In the genomic region with DNA sequence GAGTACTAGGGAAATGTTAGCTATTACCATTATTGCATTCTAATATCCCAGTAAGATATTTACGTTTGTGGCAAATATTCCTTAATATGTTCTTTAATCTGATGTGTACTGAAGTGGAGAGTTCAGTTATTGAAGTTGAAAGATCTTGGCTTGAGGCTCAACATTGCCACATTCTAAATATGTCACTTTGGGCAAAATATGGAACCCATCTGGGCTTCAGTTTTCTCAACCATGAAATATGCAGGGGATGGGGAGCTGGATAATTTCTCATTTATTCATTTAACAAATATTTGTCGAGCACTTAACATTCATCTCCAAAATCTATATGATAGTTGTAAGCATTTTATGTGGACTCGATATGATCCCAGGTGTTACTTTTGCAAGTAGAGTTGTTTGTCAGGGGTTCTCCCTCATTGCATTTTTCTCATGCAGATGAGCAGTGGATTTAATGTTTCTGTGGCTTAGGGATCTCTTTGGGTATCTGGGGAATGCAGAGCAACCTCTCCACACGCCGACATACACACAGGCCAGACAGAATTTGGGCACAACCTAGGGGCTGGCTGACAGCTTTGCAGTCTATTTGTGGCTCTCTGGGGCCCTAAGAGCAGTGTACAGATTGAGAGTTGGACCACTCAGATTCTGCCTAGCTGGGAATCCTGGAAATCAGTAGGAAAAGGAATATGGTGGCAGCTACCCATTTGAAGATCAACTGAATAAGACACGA, we compare ENCODE assay signal across 26 cellular contexts.
"Had no signal": no experiment of that assay in that cellular context is flagged by ENCODE, and none has a peak within 500 bp of the region (broad histone marks: within the 10 kb centered on the region; RNA-seq: fewer than 3 reads in every experiment).

No MANE protein-coding gene starts in this region.

- H3K4me1 ChIP-seq: breast epithelium, lower lobe of right lung, prostate gland, spleen, vagina had no signal

- H3K9me3 Mint-ChIP-seq: activated naive CD4-positive, alpha-beta T cell treated with anti-CD3 and anti-CD28 coated beads, Interleukin-2, amount 50 U/mL, for 72 hours; activated T-cell treated with anti-CD3 and anti-CD28 coated beads, Interleukin-2, amount 50 U/mL, for 24 hours; activated T-helper 17 cell treated with anti-CD3 and anti-CD28 coated beads, Interleukin-2, amount 50 U/mL, for 72 hours; central memory CD8-positive, alpha-beta T cell; immature natural killer cell; naive thymus-derived CD8-positive, alpha-beta T cell; type B pancreatic cell had no signal

- ATAC-seq: activated naive CD4-positive, alpha-beta T cell treated with anti-CD3 and anti-CD28 coated beads, Interleukin-2, amount 50 U/mL, for 72 hours; activated T-helper 17 cell treated with anti-CD3 and anti-CD28 coated beads, Interleukin-2, amount 50 U/mL, for 72 hours; left lobe of liver; lower lobe of right lung; naive thymus-derived CD8-positive, alpha-beta T cell had no signal

- H3K27ac Mint-ChIP-seq: activated naive CD4-positive, alpha-beta T cell treated with anti-CD3 and anti-CD28 coated beads, Interleukin-2, amount 50 U/mL, for 72 hours; activated T-cell treated with anti-CD3 and anti-CD28 coated beads, Interleukin-2, amount 50 U/mL, for 24 hours; activated T-helper 17 cell treated with anti-CD3 and anti-CD28 coated beads, Interleukin-2, amount 50 U/mL, for 72 hours; immature natural killer cell; naive thymus-derived CD8-positive, alpha-beta T cell; type B pancreatic cell had no signal

- H3K36me3 Mint-ChIP-seq: activated naive CD4-positive, alpha-beta T cell treated with anti-CD3 and anti-CD28 coated beads, Interleukin-2, amount 50 U/mL, for 72 hours; naive thymus-derived CD8-positive, alpha-beta T cell; type B pancreatic cell had no signal

- H3K36me3 ChIP-seq: breast epithelium, lower lobe of right lung, ovary, prostate gland, spleen, thoracic aorta, vagina had no signal

- H3K27ac ChIP-seq: breast epithelium, coronary artery, epithelial cell of prostate, hepatocyte, lower lobe of right lung, ovary, prostate gland, spleen, thoracic aorta, vagina had no signal

- H3K27me3 ChIP-seq: breast epithelium, hepatocyte, ovary, vagina had no signal

- DNase-seq: activated CD8-positive, alpha-beta memory T cell treated with anti-CD3 and anti-CD28 coated beads for 24 hours; activated CD8-positive, alpha-beta memory T cell treated with anti-CD3 and anti-CD28 coated beads, Interleukin-2, amount 50 U/mL, for 4 hours; activated T-cell treated with anti-CD3 and anti-CD28 coated beads, Interleukin-2, amount 50 U/mL, for 24 hours; foreskin melanocyte; glutamatergic neuron; immature natural killer cell; lower lobe of right lung; mesendoderm; naive thymus-derived CD8-positive, alpha-beta T cell; ovary; spleen; stimulated activated CD4-positive, alpha-beta T cell treated with anti-CD3 and anti-CD28 coated beads, Interleukin-4, amount 100 ng/mL, for 1 hour; stimulated activated naive CD4-positive, alpha-beta T cell treated with Interleukin-2 at 50 U/mL for 16 hours; T-helper 9 cell had no signal

- H3K4me3 ChIP-seq: breast epithelium, coronary artery, hepatocyte, lower lobe of right lung, ovary, prostate gland, spleen, thoracic aorta, vagina had no signal

- H3K4me1 Mint-ChIP-seq: activated T-helper 17 cell treated with anti-CD3 and anti-CD28 coated beads, Interleukin-2, amount 50 U/mL, for 72 hours; central memory CD8-positive, alpha-beta T cell; immature natural killer cell; naive thymus-derived CD8-positive, alpha-beta T cell had no signal

- H3K9me3 ChIP-seq: breast epithelium, lower lobe of right lung, ovary, prostate gland, spleen, thoracic aorta, vagina had no signal

- H3K4me3 Mint-ChIP-seq: activated T-cell treated with anti-CD3 and anti-CD28 coated beads, Interleukin-2, amount 50 U/mL, for 24 hours; activated T-helper 17 cell treated with anti-CD3 and anti-CD28 coated beads, Interleukin-2, amount 50 U/mL, for 72 hours; central memory CD8-positive, alpha-beta T cell; immature natural killer cell; naive thymus-derived CD8-positive, alpha-beta T cell; type B pancreatic cell had no signal
